Comparison of ENCODE assay signal across 8 cellular contexts in genomic region chr10:71216751-71217265, GRCh38.
DNase-seq lines count a peak whose midpoint lies in the region; ATAC-seq and TF ChIP-seq lines count a peak whose summit lies in the region.

No MANE protein-coding gene starts in this region.

- no peak for TF ChIP-seq CTCF in GM12865 (IDR thresholded peaks at IDR 0.05; ENCODE audit: insufficient read depth, low read depth, low read length, missing control alignments)
- TF ChIP-seq CTCF in foreskin fibroblast (IDR thresholded peaks at IDR 0.05; ENCODE audit: low read depth, low read length) = no peak
- TF ChIP-seq CTCF in retinal pigment epithelial cell (conservative IDR thresholded peaks at IDR 0.05; ENCODE audit: low read depth, low read length) = no peak

- DNase-seq in GM12865 (ENCODE audit: low read depth) (no peak), foreskin fibroblast (peak in 1 of 2 donors; percentile 52), retinal pigment epithelial cell (ENCODE audit: low read depth) (no peak), amniotic stem cell (lab: John Stamatoyannopoulos, UW) (no peak), NCI-H2107 (lab: John Stamatoyannopoulos, UW) (no peak)

- H3K4me3 ChIP-seq in GM12865 (ENCODE audit: low read depth, low read length) (peak overlapping the region; percentile 13), foreskin fibroblast (ENCODE audit: low read depth in 1 of 2, low read length in 2 of 2) (peak overlapping the region; percentile 53 to 55), retinal pigment epithelial cell (ENCODE audit: low read length) (peak overlapping the region; percentile 47)

- ATAC-seq in SK-N-SH treated with all-trans-retinoic acid at 6 μM for 48 hours = peak; percentile 12; the same call in 2 of the 3 replicates
- no peak for ATAC-seq in HG03159 (IDR thresholded peaks at IDR 0.05; ENCODE audit: unreplicated experiment)
- ATAC-seq in HG03571 (IDR thresholded peaks at IDR 0.05; ENCODE audit: unreplicated experiment) = no peak

TF ChIP-seq in SK-N-SH treated with all-trans-retinoic acid at 6 μM for 48 hours, 23 proteins besides CTCF, POLR2A, EP300 and RAD21:
- TF ChIP-seq ISL1 (CRISPR knock-in tag; IDR thresholded peaks at IDR 0.05) (no peak), ZFP30 (CRISPR knock-in tag; IDR thresholded peaks at IDR 0.05) (no peak), TCF4 (CRISPR knock-in tag; IDR thresholded peaks at IDR 0.05; ENCODE audit: borderline replicate concordance) (no peak), TSHZ2 (CRISPR knock-in tag; IDR thresholded peaks at IDR 0.05) (no peak), ZFP3 (CRISPR knock-in tag; IDR thresholded peaks at IDR 0.05) (no peak), ZNF565 (CRISPR knock-in tag; conservative IDR thresholded peaks at IDR 0.05; ENCODE audit: low read depth) (no peak), SNAI2 (CRISPR knock-in tag; IDR thresholded peaks at IDR 0.05) (no peak), ZNF70 (CRISPR knock-in tag; IDR thresholded peaks at IDR 0.05) (no peak), ZC3H10 (CRISPR knock-in tag; IDR thresholded peaks at IDR 0.05) (no peak)
